ENCODE assay signal across 22 cellular contexts in genomic region chr14:79076428-79076827, GRCh38.
DNase-seq lines count a peak whose midpoint lies in the region; ATAC-seq, FAIRE-seq and TF ChIP-seq lines count a peak whose summit lies in the region.
"Had no signal": no experiment of that assay in that cellular context is flagged by ENCODE, and none has a peak within 500 bp of the region (broad histone marks: within the 10 kb centered on the region; RNA-seq: fewer than 3 reads in every experiment).

No MANE protein-coding gene starts in this region.

- TF ChIP-seq POLR2A in HepG2 (IDR thresholded peaks at IDR 0.05; ENCODE audit: insufficient read depth in 1 of 2, low read depth in 2 of 2, low read length in 2 of 2): no peak

- intact Hi-C loops in mammary epithelial cell (cut with micrococcal nuclease) (no loop called here), HepG2 (cut with micrococcal nuclease; ENCODE audit: unreplicated experiment) (no loop called here), posterior vena cava (cut with DNase I) (no loop called here)

- no peaks in the 10 kb centered on the region for H3K79me2 ChIP-seq in mammary epithelial cell (ENCODE audit: insufficient read depth, low read length)
- no peaks in the 10 kb centered on the region for H3K79me2 ChIP-seq in parathyroid adenoma
- H3K79me2 ChIP-seq in HepG2 (ENCODE audit: insufficient read depth, low read length): no peaks in the 10 kb centered on the region

- no peaks in the 10 kb centered on the region for H3K9me3 ChIP-seq in mammary epithelial cell (replicated peaks; ENCODE audit: insufficient read depth, low read length)
- no peaks in the 10 kb centered on the region for H3K9me3 ChIP-seq in parathyroid adenoma (ENCODE audit: control insufficient read depth, low read length)
- peaks cover 36% of the 10 kb centered on the region for H3K9me3 ChIP-seq in HepG2 (ENCODE audit: low read length)
- H3K9me3 ChIP-seq: A549; BE2C; BLaER1 treated with 17β-estradiol and CSF1 and Interleukin-3, amounts not matched to agents 10 nM and 100 nM; HAP-1 had no signal

- H3K4me1 ChIP-seq in mammary epithelial cell (ENCODE audit: insufficient read depth, low read length) (peaks cover 7% of the 10 kb centered on the region), parathyroid adenoma (peaks cover 81% of the 10 kb centered on the region), HepG2 (ENCODE audit: insufficient read depth, low read length) (no peaks in the 10 kb centered on the region)
- H3K4me1 ChIP-seq: A549; BE2C; BLaER1 treated with 17β-estradiol and CSF1 and Interleukin-3, amounts not matched to agents 10 nM and 100 nM; HAP-1 had no signal

- no peak for TF ChIP-seq CTCF in C4-2B (conservative IDR thresholded peaks at IDR 0.05)
- TF ChIP-seq CTCF in mammary epithelial cell (conservative IDR thresholded peaks at IDR 0.05 in 1 of 2, IDR thresholded peaks at IDR 0.05 in 1 of 2; ENCODE audit: extremely low read depth in 1 of 2, insufficient read depth in 1 of 2, low read depth in 1 of 2, low read length in 2 of 2): no peak
- TF ChIP-seq CTCF in parathyroid adenoma (IDR thresholded peaks at IDR 0.05): no peak
- TF ChIP-seq CTCF in HepG2 (CRISPR knock-in tag; IDR thresholded peaks at IDR 0.05): no peak
- no peak for TF ChIP-seq CTCF in GM10266 (IDR thresholded peaks at IDR 0.05; ENCODE audit: control insufficient read depth, insufficient read depth, low read depth, missing control alignments)

- no peak for FAIRE-seq in HepG2 (lab: Jason Lieb, UNC)
- FAIRE-seq: A549, GM12892, H54 had no signal

- peak overlapping the region; percentile 10 for H2AFZ ChIP-seq in mammary epithelial cell (ENCODE audit: low read depth, low read length)
- H2AFZ ChIP-seq in parathyroid adenoma: peak overlapping the region; percentile 45
- H2AFZ ChIP-seq in HepG2 (ENCODE audit: low read length): no peak overlapping the region

- in situ Hi-C loops in mammary epithelial cell (cut with MboI; ENCODE audit: low sequenced_read_pairs in 2 of 2): no loop called here
- in situ Hi-C loops in HepG2 (cut with HindIII; ENCODE audit: extremely low pct_ligation_motif_present, low pct_unique_long_range_greater_than_20kb): no loop called here

- H3K4me2 ChIP-seq in mammary epithelial cell (ENCODE audit: insufficient read depth, low read depth, low read length) (no peak overlapping the region), parathyroid adenoma (ENCODE audit: low read length) (no peak overlapping the region), HepG2 (ENCODE audit: low read depth, low read length) (no peak overlapping the region)
- H3K4me2 ChIP-seq: A549; BLaER1 treated with 17β-estradiol and CSF1 and Interleukin-3, amounts not matched to agents 10 nM and 100 nM had no signal

- no peak for TF ChIP-seq EP300 in HepG2 (IDR thresholded peaks at IDR 0.05; ENCODE audit: low read depth in 2 of 2, low read length in 2 of 2)
- TF ChIP-seq EP300 in HepG2 (CRISPR knock-in tag; IDR thresholded peaks at IDR 0.05; ENCODE audit: borderline replicate concordance): no peak

- H3K4me3 ChIP-seq in mammary epithelial cell (replicated peaks in 1 of 3; ENCODE audit: insufficient read depth in 1 of 3, low read depth in 2 of 3, low read length in 3 of 3) (no peak overlapping the region), parathyroid adenoma (ENCODE audit: low read depth, low read length) (no peak overlapping the region), HepG2 (replicated peaks in 1 of 3; ENCODE audit: insufficient read depth in 1 of 3, low read depth in 2 of 3, low read length in 3 of 3) (no peak overlapping the region)
- H3K4me3 ChIP-seq: A549; BLaER1 treated with 17β-estradiol and CSF1 and Interleukin-3, amounts not matched to agents 10 nM and 100 nM; HAP-1 had no signal

- H3K27me3 ChIP-seq in mammary epithelial cell (ENCODE audit: insufficient read depth, low read length) (no peaks in the 10 kb centered on the region), parathyroid adenoma (ENCODE audit: control insufficient read depth, insufficient read depth, low read length) (no peaks in the 10 kb centered on the region), HepG2 (ENCODE audit: control insufficient read depth in 1 of 2, insufficient read depth in 2 of 2, low read length in 2 of 2) (no peaks in the 10 kb centered on the region; a peak in 1 of 5 replicates)
- H3K27me3 ChIP-seq: BE2C; BLaER1 treated with 17β-estradiol and CSF1 and Interleukin-3, amounts not matched to agents 10 nM and 100 nM had no signal

- ATAC-seq in HepG2: no peak
- ATAC-seq: A549 had no signal

- POLR2A ChIA-PET in HepG2 (lab: Yijun Ruan, JAX): no interaction called here

- dilution Hi-C loops in mammary epithelial cell (cut with HindIII; ENCODE audit: low sequenced_read_pairs): no loop called here

- H3K36me3 ChIP-seq in mammary epithelial cell (ENCODE audit: insufficient read depth, low read length): no peaks in the 10 kb centered on the region
- no peaks in the 10 kb centered on the region for H3K36me3 ChIP-seq in parathyroid adenoma (ENCODE audit: control insufficient read depth, insufficient read depth, low read length)
- H3K36me3 ChIP-seq in HepG2 (replicated peaks in 1 of 2; ENCODE audit: control insufficient read depth in 1 of 2, insufficient read depth in 2 of 2, low read length in 2 of 2): no peaks in the 10 kb centered on the region
- H3K36me3 ChIP-seq: BE2C; BLaER1 treated with 17β-estradiol and CSF1 and Interleukin-3, amounts not matched to agents 10 nM and 100 nM; HAP-1 had no signal

- CTCF ChIA-PET in mammary epithelial cell (lab: Charles Lee; ENCODE audit: low non-redundant PET): no interaction called here
- CTCF ChIA-PET in HepG2 (lab: Yijun Ruan, JAX; ENCODE audit: low intra/inter-chr PET ratio, low total read pairs): no interaction called here

- no peaks in the 10 kb centered on the region for H4K20me1 ChIP-seq in mammary epithelial cell (ENCODE audit: insufficient read depth, low read length)
- H4K20me1 ChIP-seq in HepG2 (ENCODE audit: insufficient read depth, low read length): no peaks in the 10 kb centered on the region
- H4K20me1 ChIP-seq: BLaER1 treated with 17β-estradiol and CSF1 and Interleukin-3, amounts not matched to agents 10 nM and 100 nM had no signal

- H3K27ac ChIP-seq in C4-2B (peak overlapping the region; percentile 33), mammary epithelial cell (ENCODE audit: insufficient read depth, low read depth, low read length) (no peak overlapping the region), parathyroid adenoma (peak overlapping the region; percentile 89), HepG2 (ENCODE audit: extremely low read length, insufficient read depth, low read length) (no peak overlapping the region)
- H3K27ac ChIP-seq: A549; BLaER1 treated with 17β-estradiol and CSF1 and Interleukin-3, amounts not matched to agents 10 nM and 100 nM had no signal

- H3K9ac ChIP-seq in mammary epithelial cell (ENCODE audit: insufficient read depth, low read length) (no peak overlapping the region), parathyroid adenoma (no peak overlapping the region), HepG2 (ENCODE audit: insufficient read depth, low read depth, low read length) (no peak overlapping the region)
- H3K9ac ChIP-seq: BLaER1 treated with 17β-estradiol and CSF1 and Interleukin-3, amounts not matched to agents 10 nM and 100 nM had no signal

- DNase-seq in NCI-H2227 (lab: John Stamatoyannopoulos, UW; ENCODE audit: unreplicated experiment) (peak; percentile 9), mammary epithelial cell (no peak), HepG2 (ENCODE audit: low spot score) (no peak), posterior vena cava (ENCODE audit: low spot score) (no peak), GM10266 (ENCODE audit: extremely low spot score) (no peak)
- DNase-seq: 8988T; ACHN; AML-193; BE2C; Calu3; CD4-positive, alpha-beta memory T cell; DMS53; GF-D8; GOT3; HFFc6 had no signal

- no peak for TF ChIP-seq RAD21 in HepG2 (CRISPR knock-in tag; IDR thresholded peaks at IDR 0.05)

- BruUV-seq in mammary epithelial cell (replicated peaks; lab: Mats Ljungman, UMichigan): no TSS peak
- BruUV-seq in HepG2 (replicated peaks; lab: Mats Ljungman, UMichigan): no TSS peak

TF ChIP-seq in HepG2, 621 proteins besides CTCF, POLR2A, EP300 and RAD21:
- no peak for TF ChIP-seq SMAD3 (CRISPR knock-in tag; IDR thresholded peaks at IDR 0.05)

Comparison
In these comparisons a context has a peak if more than half of its experiments do, and no peak if none do; other contexts are left out.
1. H3K27ac ChIP-seq: peak in C4-2B (single experiment) and parathyroid adenoma (single experiment); none in mammary epithelial cell (single experiment) and HepG2 (single experiment).